15 cellular contexts compared by ENCODE assay signal in the genomic region with DNA sequence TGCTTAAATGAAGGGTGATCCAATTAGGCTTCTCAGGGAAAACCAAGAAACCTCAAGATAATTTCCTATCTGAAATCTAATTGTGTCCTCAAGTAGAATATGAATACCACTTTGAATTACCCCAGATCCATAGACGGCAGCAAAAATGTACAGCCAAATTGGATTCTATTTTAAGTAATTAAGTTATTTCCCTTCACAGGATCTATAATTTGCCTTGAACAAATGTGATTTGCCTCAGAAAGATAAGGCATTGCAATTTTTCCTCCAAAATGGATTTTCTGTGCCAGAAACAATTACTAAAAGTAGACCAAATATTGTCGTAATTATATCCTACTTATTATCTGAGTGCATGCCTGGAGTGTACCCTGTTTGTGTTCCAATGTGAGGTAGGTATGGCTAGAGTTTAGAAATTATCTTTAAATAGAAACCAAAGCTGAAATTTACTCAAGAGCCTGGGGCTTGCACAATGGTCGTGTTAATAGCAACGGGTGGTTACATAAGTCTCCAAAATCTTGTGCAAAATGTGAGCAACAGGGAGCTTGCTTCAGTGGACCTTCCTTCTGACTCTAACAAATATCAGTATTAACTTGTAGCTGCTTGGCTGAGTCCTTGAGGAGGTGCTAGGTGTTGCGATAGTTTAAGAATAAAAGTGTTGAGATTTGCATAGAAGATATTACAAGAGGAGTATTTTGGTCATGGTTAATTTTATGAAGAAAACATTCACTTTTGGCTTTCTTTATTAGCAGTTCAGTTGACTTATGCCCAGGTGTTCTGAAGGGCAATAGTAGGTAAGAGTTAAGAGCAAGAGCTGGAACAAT. TPM values are rescaled to one million over a fixed set of nuclear protein-coding genes. Genes with fewer than 3 reads are reported as not detected.
DNase-seq lines count a peak whose midpoint lies in the region; ATAC-seq and TF ChIP-seq lines count a peak whose summit lies in the region.
"Had no signal": no experiment of that assay in that cellular context is flagged by ENCODE, and none has a peak within 500 bp of the region (broad histone marks: within the 10 kb centered on the region; RNA-seq: fewer than 3 reads in every experiment).

No MANE protein-coding gene starts in this region.

- H3K27ac Mint-ChIP-seq in activated CD4-positive, alpha-beta memory T cell treated with anti-CD3 and anti-CD28 coated beads for 36 hours: no peak overlapping the region
- H3K27ac Mint-ChIP-seq in natural killer cell: peak overlapping the region; percentile 85 to 90
- H3K27ac Mint-ChIP-seq: nephron had no signal

- peak overlapping the region; percentile 81; the same call in 1 of the 2 replicates for H3K4me2 ChIP-seq in DND-41 (ENCODE audit: insufficient read depth, low read length)

- no peak overlapping the region for H3K9ac ChIP-seq in DND-41 (ENCODE audit: low read depth, low read length)
- H3K9ac ChIP-seq: GM23248 had no signal

- DNase-seq in DND-41 (no peak), MV-4-11 (lab: John Stamatoyannopoulos, UW) (peak; percentile 93), natural killer cell (no peak), Ammon's horn (ENCODE audit: low spot score) (no peak), OCI-M1 (lab: John Stamatoyannopoulos, UW) (no peak)
- no peak for DNase-seq in activated CD4-positive, alpha-beta memory T cell treated with anti-CD3 and anti-CD28 coated beads for 36 hours
- DNase-seq: DMS153; effector memory CD4-positive, alpha-beta T cell; GM23248; NCI-H187 had no signal

- peaks cover 38% of the 10 kb centered on the region for H3K4me1 Mint-ChIP-seq in activated CD4-positive, alpha-beta memory T cell treated with anti-CD3 and anti-CD28 coated beads for 36 hours (ENCODE audit: low read depth)
- H3K4me1 Mint-ChIP-seq in natural killer cell: peaks cover 18 to 43% of the 10 kb centered on the region in 2 donors

- peaks cover 52% of the 10 kb centered on the region for H3K36me3 Mint-ChIP-seq in activated CD4-positive, alpha-beta memory T cell treated with anti-CD3 and anti-CD28 coated beads for 36 hours
- H3K36me3 Mint-ChIP-seq in natural killer cell: peaks cover 8% of the 10 kb centered on the region

- CTCF ChIA-PET in activated CD4-positive, alpha-beta memory T cell treated with anti-CD3 and anti-CD28 coated beads for 36 hours (lab: Charles Lee): no interaction called here

- peaks cover 45% of the 10 kb centered on the region for H3K36me3 ChIP-seq in DND-41 (ENCODE audit: insufficient read depth, low read length)
- H3K36me3 ChIP-seq: ascending aorta, tibial nerve had no signal

- peak overlapping the region; percentile 37; the same call in 1 of the 2 replicates for H3K27ac ChIP-seq in DND-41 (ENCODE audit: low read length)
- H3K27ac ChIP-seq: ascending aorta, GM23248, tibial nerve had no signal

- peaks cover 52% of the 10 kb centered on the region for H4K20me1 ChIP-seq in DND-41 (ENCODE audit: insufficient read depth, low read length)

- H3K79me2 ChIP-seq in DND-41 (ENCODE audit: insufficient read depth, low read length): peaks cover 48% of the 10 kb centered on the region

- H3K4me3 ChIP-seq in DND-41 (ENCODE audit: low read depth in 1 of 2, low read length in 2 of 2): no peak overlapping the region
- H3K4me3 ChIP-seq: ascending aorta, GM23248, tibial nerve had no signal

- H3K9me3 Mint-ChIP-seq in activated CD4-positive, alpha-beta memory T cell treated with anti-CD3 and anti-CD28 coated beads for 36 hours: no peaks in the 10 kb centered on the region
- no peaks in the 10 kb centered on the region for H3K9me3 Mint-ChIP-seq in natural killer cell

- no peaks in the 10 kb centered on the region for H3K9me3 ChIP-seq in DND-41 (ENCODE audit: insufficient read depth, low read length, severe bottlenecking)
- H3K9me3 ChIP-seq: ascending aorta, tibial nerve had no signal

- POLR2A ChIA-PET in activated CD4-positive, alpha-beta memory T cell treated with anti-CD3 and anti-CD28 coated beads for 36 hours (lab: Charles Lee): interaction anchor here (0.6 to 1.6 kb wide), 5 partner anchors 21 to 269 kb away, joined by 3 to 5 read pairs (median 3); a partner anchor contains a TSS

- peaks cover 28% of the 10 kb centered on the region for H3K4me1 ChIP-seq in DND-41 (ENCODE audit: insufficient read depth, low read length)

- ATAC-seq in DND-41 (ENCODE audit: insufficient read depth, low read depth) (no peak), natural killer cell (no peak), GM18870 (IDR thresholded peaks at IDR 0.05; ENCODE audit: unreplicated experiment) (no peak)

- no peaks in the 10 kb centered on the region for H3K27me3 ChIP-seq in DND-41 (ENCODE audit: insufficient read depth, low read length, poor library complexity)
- H3K27me3 ChIP-seq: ascending aorta had no signal

- no peak for TF ChIP-seq CTCF in DND-41 (IDR thresholded peaks at IDR 0.05; ENCODE audit: borderline replicate concordance, extremely low read depth, low read length, poor library complexity, severe bottlenecking)
- TF ChIP-seq CTCF in natural killer cell (IDR thresholded peaks at IDR 0.05): no peak

- intact Hi-C loops in activated CD4-positive, alpha-beta memory T cell treated with anti-CD3 and anti-CD28 coated beads for 36 hours (cut with micrococcal nuclease): no loop called here
- intact Hi-C loops in natural killer cell (cut with micrococcal nuclease): loop anchor here (10.0 kb wide), 2 partner anchors 158 to 198 kb away; no protein-coding TSS in a partner anchor

- H3K27me3 Mint-ChIP-seq in activated CD4-positive, alpha-beta memory T cell treated with anti-CD3 and anti-CD28 coated beads for 36 hours: peaks cover 2% of the 10 kb centered on the region
- H3K27me3 Mint-ChIP-seq in natural killer cell (ENCODE audit: low read depth in 2 of 2): no peaks in the 10 kb centered on the region

- peak overlapping the region; percentile 28 for H3K4me3 Mint-ChIP-seq in activated CD4-positive, alpha-beta memory T cell treated with anti-CD3 and anti-CD28 coated beads for 36 hours
- H3K4me3 Mint-ChIP-seq in natural killer cell: peak overlapping the region; percentile 52

- H2AFZ ChIP-seq in DND-41 (ENCODE audit: low read depth, low read length): no peak overlapping the region
- H2AFZ ChIP-seq: GM23248 had no signal

RNA-seq across cellular contexts. Expression of a gene that starts 4.8 kb away (rescaled TPM):
- total RNA-seq in activated CD4-positive, alpha-beta memory T cell treated with anti-CD3 and anti-CD28 coated beads for 36 hours: 100 to 1,000 TPM; 139 to 141 TPM
- 100 to 1,000 TPM; 582 to 848 (median 741) TPM for total RNA-seq in natural killer cell
- total RNA-seq: GM23248, HT1080 had no signal

Comparison
In these comparisons a context has a peak if more than half of its experiments do, and no peak if none do; other contexts are left out.
1. RNA of a gene that starts 4.8 kb away (total RNA-seq): 582 to 848 TPM in natural killer cell; 139 to 141 TPM in activated CD4-positive, alpha-beta memory T cell treated with anti-CD3 and anti-CD28 coated beads for 36 hours; every median in the first group is over 4 times any median in the second.